Comparison of ENCODE assay signal across 12 cellular contexts in genomic region chr9:93090091-93090655, GRCh38. TPM values are rescaled to one million over a fixed set of nuclear protein-coding genes. Genes with fewer than 3 reads are reported as not detected.
A peak's percentile ranks its signal among the peaks of the same experiment; 100 is the strongest.
DNase-seq lines count a peak whose midpoint lies in the region; ATAC-seq and TF ChIP-seq lines count a peak whose summit lies in the region.
"Had no signal": no experiment of that assay in that cellular context is flagged by ENCODE, and none has a peak within 500 bp of the region (broad histone marks: within the 10 kb centered on the region; RNA-seq: fewer than 3 reads in every experiment).

No MANE protein-coding gene starts in this region.

- peaks cover 50% of the 10 kb centered on the region for H3K36me3 Mint-ChIP-seq in activated T-cell treated with anti-CD3 and anti-CD28 coated beads, Interleukin-2, amount 50 U/mL, for 24 hours (ENCODE audit: low read depth)
- peaks cover 48% of the 10 kb centered on the region for H3K36me3 Mint-ChIP-seq in activated CD4-positive, alpha-beta memory T cell treated with anti-CD3 and anti-CD28 coated beads for 36 hours

- no peak for TF ChIP-seq EP300 in sigmoid colon (IDR thresholded peaks at IDR 0.05)

- no peak overlapping the region for H4K8ac ChIP-seq in mesendoderm (ENCODE audit: low read depth, low read length)

- H3K4me2 ChIP-seq in mesendoderm (ENCODE audit: low read length), result no peak overlapping the region
- H3K4me2 ChIP-seq: KMS-11 had no signal

- no peak for TF ChIP-seq POLR2A in sigmoid colon (IDR thresholded peaks at IDR 0.05)

- no peak overlapping the region for H4K5ac ChIP-seq in mesendoderm (ENCODE audit: low read length)

- no peak overlapping the region for H2BK15ac ChIP-seq in mesendoderm (replicated peaks; ENCODE audit: low read depth)

- peak overlapping the region; percentile 97 for H3K27ac Mint-ChIP-seq in activated T-cell treated with anti-CD3 and anti-CD28 coated beads, Interleukin-2, amount 50 U/mL, for 24 hours
- peak overlapping the region; percentile 98 for H3K27ac Mint-ChIP-seq in activated CD4-positive, alpha-beta memory T cell treated with anti-CD3 and anti-CD28 coated beads for 36 hours

- no peak for TF ChIP-seq CTCF in sigmoid colon (IDR thresholded peaks at IDR 0.05)

- peaks cover 79% of the 10 kb centered on the region for H3K4me1 Mint-ChIP-seq in activated T-cell treated with anti-CD3 and anti-CD28 coated beads, Interleukin-2, amount 50 U/mL, for 24 hours (ENCODE audit: low read depth)
- peaks cover 73% of the 10 kb centered on the region for H3K4me1 Mint-ChIP-seq in activated CD4-positive, alpha-beta memory T cell treated with anti-CD3 and anti-CD28 coated beads for 36 hours (ENCODE audit: low read depth)

- ATAC-seq in HG02759 (IDR thresholded peaks at IDR 0.05; ENCODE audit: unreplicated experiment), result no peak

- H3K9me3 Mint-ChIP-seq in activated T-cell treated with anti-CD3 and anti-CD28 coated beads, Interleukin-2, amount 50 U/mL, for 24 hours, result peaks cover 20% of the 10 kb centered on the region
- H3K9me3 Mint-ChIP-seq in activated CD4-positive, alpha-beta memory T cell treated with anti-CD3 and anti-CD28 coated beads for 36 hours, result peaks cover 29% of the 10 kb centered on the region

- H3K27me3 Mint-ChIP-seq in activated T-cell treated with anti-CD3 and anti-CD28 coated beads, Interleukin-2, amount 50 U/mL, for 24 hours, result no peaks in the 10 kb centered on the region
- no peaks in the 10 kb centered on the region for H3K27me3 Mint-ChIP-seq in activated CD4-positive, alpha-beta memory T cell treated with anti-CD3 and anti-CD28 coated beads for 36 hours

- peak overlapping the region; percentile 8 for H3K4me3 Mint-ChIP-seq in activated T-cell treated with anti-CD3 and anti-CD28 coated beads, Interleukin-2, amount 50 U/mL, for 24 hours
- no peak overlapping the region for H3K4me3 Mint-ChIP-seq in activated CD4-positive, alpha-beta memory T cell treated with anti-CD3 and anti-CD28 coated beads for 36 hours

- intact Hi-C loops in activated CD4-positive, alpha-beta memory T cell treated with anti-CD3 and anti-CD28 coated beads for 36 hours (cut with micrococcal nuclease), result loop anchor here (5.0 to 10.0 kb wide), 3 partner anchors 57 to 325 kb away; partner anchors contain the start of genes BICD2 and ZNF484
- intact Hi-C loops in sigmoid colon (cut with DNase I), result loop anchor here (10.0 kb wide), 1 partner anchor 325 kb away; the partner anchor contains the start of gene BICD2

- POLR2A ChIA-PET in activated CD4-positive, alpha-beta memory T cell treated with anti-CD3 and anti-CD28 coated beads for 36 hours (lab: Charles Lee), result interaction anchor here (0.9 kb wide), 1 partner anchor 26 kb away, joined by 4 read pairs; no protein-coding TSS in a partner anchor

- no peak overlapping the region for H2AK5ac ChIP-seq in mesendoderm (ENCODE audit: low read length)

- DNase-seq in activated T-cell treated with anti-CD3 and anti-CD28 coated beads, Interleukin-2, amount 50 U/mL, for 24 hours, result peak; percentile 26
- DNase-seq in activated T-cell treated with anti-CD3 and anti-CD28 coated beads for 4 hours, result no peak
- DNase-seq in activated CD4-positive, alpha-beta memory T cell treated with anti-CD3 and anti-CD28 coated beads for 36 hours, result peak; percentile 38
- DNase-seq in islet precursor cell, result peak; percentile 27
- peak; percentile 27 for DNase-seq in sigmoid colon
- DNase-seq in mesendoderm, result no peak
- DNase-seq in amniotic stem cell (lab: John Stamatoyannopoulos, UW), result no peak
- DNase-seq: activated gamma-delta T cell treated with Interleukin-2 at 50 U/mL for 16 hours; NCI-H2227 treated with DMSO at 0.1 percent for 48 hours; stimulated activated naive CD4-positive, alpha-beta T cell had no signal

- H3K9me3 ChIP-seq in sigmoid colon, result peaks cover 0 to 8% (median 0%) of the 10 kb centered on the region in 4 donors

- no peak overlapping the region for H2BK5ac ChIP-seq in mesendoderm (ENCODE audit: low read length)

- peaks cover 0 to 18% (median 11%) of the 10 kb centered on the region in 4 donors for H3K4me1 ChIP-seq in sigmoid colon
- no peaks in the 10 kb centered on the region for H3K4me1 ChIP-seq in mesendoderm (ENCODE audit: control insufficient read depth, low read depth, low read length)

- H3K4me3 ChIP-seq in sigmoid colon, result no peak overlapping the region
- H3K4me3 ChIP-seq in mesendoderm (ENCODE audit: low read length), result no peak overlapping the region

- no peak overlapping the region for H3K56ac ChIP-seq in mesendoderm (ENCODE audit: low read length)

- H3K27ac ChIP-seq in sigmoid colon (no peak overlapping the region), mesendoderm (ENCODE audit: low read depth, low read length) (no peak overlapping the region)
- H3K27ac ChIP-seq: KMS-11 had no signal

- H3K27me3 ChIP-seq in sigmoid colon, result no peaks in the 10 kb centered on the region
- H3K27me3 ChIP-seq in mesendoderm (ENCODE audit: insufficient read depth, low read length, poor library complexity), result no peaks in the 10 kb centered on the region

- no peaks in the 10 kb centered on the region for H3K79me1 ChIP-seq in mesendoderm (ENCODE audit: low read length)

- no peak overlapping the region for H3K9ac ChIP-seq in mesendoderm (ENCODE audit: low read length)
- H3K9ac ChIP-seq: KMS-11 had no signal

- H3K36me3 ChIP-seq in sigmoid colon (no peaks in the 10 kb centered on the region), mesendoderm (ENCODE audit: control insufficient read depth, insufficient read depth, low read length) (no peaks in the 10 kb centered on the region)

- no peak overlapping the region for H2BK120ac ChIP-seq in mesendoderm (ENCODE audit: low read depth, low read length)

- WGBS in sigmoid colon, 2 donors, result 85 to 90% methylated on average over 8 of the region's 8 CpGs
- no CpG with 5 or more reads among the region's 8 CpGs for WGBS in mesendoderm (ENCODE audit: extremely low coverage, insufficient coverage, low lambda C conversion rate)

- H3K79me2 ChIP-seq in mesendoderm (ENCODE audit: control insufficient read depth, insufficient read depth, low read length), result no peaks in the 10 kb centered on the region

- H3K4ac ChIP-seq in mesendoderm (ENCODE audit: low read depth, low read length), result no peak overlapping the region

- H3K23ac ChIP-seq in mesendoderm (ENCODE audit: low read length), result no peak overlapping the region

- CTCF ChIA-PET in activated CD4-positive, alpha-beta memory T cell treated with anti-CD3 and anti-CD28 coated beads for 36 hours (lab: Charles Lee), result interaction anchor here (2.5 kb wide), 1 partner anchor 19 kb away, joined by 9 read pairs; no protein-coding TSS in a partner anchor

- H3K18ac ChIP-seq in mesendoderm (ENCODE audit: low read length), result no peak overlapping the region

RNA-seq across cellular contexts. Expression of gene CARD19, which starts 5.8 kb away (rescaled TPM):
- total RNA-seq in activated CD4-positive, alpha-beta memory T cell treated with anti-CD3 and anti-CD28 coated beads for 36 hours, result 10 to 100 TPM; 77.9 to 80.0 TPM
- 10 to 100 TPM; 51.2 to 88.4 (median 85.0) TPM for total RNA-seq in sigmoid colon
- 10 to 100 TPM; 56.8 to 87.2 (median 66.1) TPM for polyA plus RNA-seq in sigmoid colon
- 14.8 TPM for polyA plus RNA-seq in mesendoderm (2013, experiment 1 of 2)
- polyA plus RNA-seq in mesendoderm (2013, experiment 2 of 2), result 15.9 TPM

RNA-seq across cellular contexts. Expression of gene SUSD3, which starts 31.7 kb away (rescaled TPM):
- total RNA-seq in activated CD4-positive, alpha-beta memory T cell treated with anti-CD3 and anti-CD28 coated beads for 36 hours, result 10 to 100 TPM; 67.0 to 72.8 TPM
- total RNA-seq in sigmoid colon, result 1 to 10 TPM; 1.9 to 7.2 (median 4.7) TPM
- 10 to 100 TPM in 1 of 3 donors, under 1 TPM in 1, not detected in 1; 0.92 to 15.2 TPM for polyA plus RNA-seq in sigmoid colon
- 4.2 TPM for polyA plus RNA-seq in mesendoderm (2013, experiment 1 of 2)
- polyA plus RNA-seq in mesendoderm (2013, experiment 2 of 2), result 3.7 TPM

RNA-seq across cellular contexts. Expression of gene NINJ1, which starts 43.9 kb away (rescaled TPM):
- total RNA-seq in activated CD4-positive, alpha-beta memory T cell treated with anti-CD3 and anti-CD28 coated beads for 36 hours, result 10 to 100 TPM; 77.9 to 82.0 TPM
- total RNA-seq in sigmoid colon, result 100 to 1,000 TPM in 1 of 4 donors, 10 to 100 TPM in 3; 56.5 to 116 (median 69.6) TPM
- polyA plus RNA-seq in sigmoid colon, result 10 to 100 TPM; 28.9 to 58.7 (median 53.5) TPM
- polyA plus RNA-seq in mesendoderm (2013, experiment 1 of 2), result 16.0 TPM
- polyA plus RNA-seq in mesendoderm (2013, experiment 2 of 2), result 17.4 TPM

Comparison
In these comparisons a context has a peak if more than half of its experiments do, and no peak if none do; other contexts are left out.
1. DNase-seq: peak in activated T-cell treated with anti-CD3 and anti-CD28 coated beads, Interleukin-2, amount 50 U/mL, for 24 hours (single experiment), activated CD4-positive, alpha-beta memory T cell treated with anti-CD3 and anti-CD28 coated beads for 36 hours (single experiment), islet precursor cell (single experiment) and sigmoid colon (single experiment); none in activated T-cell treated with anti-CD3 and anti-CD28 coated beads for 4 hours (single experiment), mesendoderm (single experiment) and amniotic stem cell (single experiment).
2. RNA of gene SUSD3, which starts 31.7 kb away (total RNA-seq): 67.0 to 72.8 TPM in activated CD4-positive, alpha-beta memory T cell treated with anti-CD3 and anti-CD28 coated beads for 36 hours; 1.9 to 7.2 TPM in sigmoid colon; every median in the first group is over 4 times any median in the second.